In the genomic region with DNA sequence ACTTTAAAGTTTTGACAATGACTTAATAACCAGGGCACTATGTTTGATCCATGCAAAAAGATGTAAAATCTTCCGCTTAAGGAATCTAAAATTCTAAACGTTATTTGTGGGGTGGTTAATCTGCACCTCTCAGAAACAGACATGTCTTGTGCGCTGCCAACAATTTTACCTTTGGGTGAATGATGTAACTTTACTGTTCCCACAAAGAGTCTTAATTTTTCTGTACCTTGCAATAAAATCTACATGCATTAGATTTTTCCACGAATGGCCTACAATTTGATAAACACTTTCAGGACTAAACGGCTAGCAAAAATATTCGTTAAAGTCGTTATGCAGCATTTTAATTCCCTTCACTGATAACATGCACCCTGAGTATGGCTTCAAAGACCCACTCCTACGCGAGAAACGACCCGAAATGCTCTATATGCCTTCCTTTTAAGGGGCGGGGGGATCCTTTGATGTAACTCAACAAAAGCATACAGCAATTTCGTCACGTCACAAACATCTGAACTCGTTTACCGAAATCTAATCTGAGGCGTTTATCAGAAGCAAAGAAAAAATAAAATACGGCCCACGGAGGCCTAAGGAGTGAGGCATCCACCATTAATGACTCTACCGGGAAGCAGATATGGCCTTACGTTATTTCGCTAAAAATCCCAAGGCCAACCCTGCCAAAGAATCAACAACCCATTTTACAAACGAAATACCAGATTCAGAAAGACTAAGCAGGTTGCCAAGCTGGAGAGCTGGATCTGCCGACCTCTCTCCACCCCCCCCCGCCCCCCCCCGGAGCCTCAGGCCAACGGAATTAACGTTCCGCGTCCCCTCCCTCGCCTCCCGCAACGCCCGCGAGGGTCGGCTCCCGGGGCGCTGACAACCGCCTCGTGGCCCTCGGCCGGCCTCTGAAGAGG, we compare ENCODE assay signal across 8 cellular contexts. TPM values are rescaled to one million over a fixed set of nuclear protein-coding genes. Genes with fewer than 3 reads are reported as not detected.
DNase-seq lines count a peak whose midpoint lies in the region; ATAC-seq and TF ChIP-seq lines count a peak whose summit lies in the region.

No MANE protein-coding gene starts in this region.

- no peaks in the 10 kb centered on the region for H3K9me2 ChIP-seq in HCT116 (ENCODE audit: insufficient read depth)
- no peaks in the 10 kb centered on the region for H3K9me2 ChIP-seq in PC-3 (replicated peaks; ENCODE audit: low read length)

- H3K27ac ChIP-seq in DND-41 (ENCODE audit: low read length) (peak overlapping the region; percentile 96), HCT116 (ENCODE audit: low read depth, low read length) (peak overlapping the region; percentile 86), PC-3 (ENCODE audit: low read length) (peak overlapping the region; percentile 95)

- H3K9me3 ChIP-seq in DND-41 (ENCODE audit: insufficient read depth, low read length, severe bottlenecking) (no peaks in the 10 kb centered on the region), HCT116 (ENCODE audit: control insufficient read depth in 1 of 2, insufficient read depth in 1 of 2, low read depth in 1 of 2, low read length in 2 of 2) (no peaks in the 10 kb centered on the region), PC-3 (ENCODE audit: low read length) (no peaks in the 10 kb centered on the region)

- H3K4me3 ChIP-seq in DND-41 (ENCODE audit: low read depth in 1 of 2, low read length in 2 of 2), result peak overlapping the region; percentile 86 to 94
- peak overlapping the region; percentile 79 to 90 for H3K4me3 ChIP-seq in HCT116 (replicated peaks in 1 of 2; ENCODE audit: low read depth in 1 of 2, low read length in 2 of 2)
- peak overlapping the region; percentile 100 for H3K4me3 ChIP-seq in PC-3 (ENCODE audit: low read length)

- H3K4me1 Mint-ChIP-seq in brain, result peaks cover 65% of the 10 kb centered on the region

- no peaks in the 10 kb centered on the region for H3F3A ChIP-seq in PC-3 (ENCODE audit: low read length, unreplicated experiment)

- H3K4me2 ChIP-seq in DND-41 (ENCODE audit: insufficient read depth, low read length) (peak overlapping the region; percentile 66), HCT116 (ENCODE audit: low read length) (peak overlapping the region; percentile 78), PC-3 (ENCODE audit: low read length) (peak overlapping the region; percentile 91)

- H3K79me2 ChIP-seq in DND-41 (ENCODE audit: insufficient read depth, low read length) (peaks cover 93% of the 10 kb centered on the region), HCT116 (ENCODE audit: insufficient read depth, low read length) (peaks cover 79% of the 10 kb centered on the region), PC-3 (ENCODE audit: low read length) (peaks cover 78% of the 10 kb centered on the region)

- H3K27me3 ChIP-seq in DND-41 (ENCODE audit: insufficient read depth, low read length, poor library complexity) (no peaks in the 10 kb centered on the region), HCT116 (ENCODE audit: insufficient read depth, low read length) (no peaks in the 10 kb centered on the region), PC-3 (ENCODE audit: low read length) (no peaks in the 10 kb centered on the region)

- RAD21 ChIA-PET in HCT116 (lab: Charles Lee; ENCODE audit: low non-redundant PET in 1 of 2, low total read pairs in 2 of 2, uncharacterized antibody in 2 of 2, unreplicated experiment in 2 of 2), result no interaction called here

- H3K9ac ChIP-seq in DND-41 (ENCODE audit: low read depth, low read length), result peak overlapping the region; percentile 84
- H3K9ac ChIP-seq in HCT116 (ENCODE audit: low read length), result peak overlapping the region; percentile 80
- H3K9ac ChIP-seq in PC-3 (ENCODE audit: low read length), result peak overlapping the region; percentile 99

- BruUV-seq in HCT116 (replicated peaks; lab: Mats Ljungman, UMichigan) (TSS peak; percentile 69), PC-3 (replicated peaks; lab: Mats Ljungman, UMichigan) (TSS peak; percentile 70)

- H3K27ac Mint-ChIP-seq in brain, result peak overlapping the region; percentile 96 to 100 (median 98)

- TF ChIP-seq RAD21 in HCT116 (IDR thresholded peaks at IDR 0.05; ENCODE audit: low read depth), result no peak

- ATAC-seq in DND-41 (ENCODE audit: insufficient read depth, low read depth) (peak; percentile 3; the same call in 2 of the 3 replicates), HCT116 (peak; percentile 3), PC-3 (no peak; the same call in 1 of the 2 replicates), GM18505 (IDR thresholded peaks at IDR 0.05; ENCODE audit: unreplicated experiment) (no peak)

- peaks cover 31% of the 10 kb centered on the region; the same call in 1 of the 2 replicates for H4K20me1 ChIP-seq in DND-41 (ENCODE audit: insufficient read depth, low read length)
- H4K20me1 ChIP-seq in HCT116 (ENCODE audit: insufficient read depth), result peaks cover 14% of the 10 kb centered on the region; the same call in 1 of the 2 replicates
- H4K20me1 ChIP-seq in PC-3 (ENCODE audit: low read length), result peaks cover 19% of the 10 kb centered on the region

- peaks cover 11% of the 10 kb centered on the region for H3K27me3 Mint-ChIP-seq in brain

- H3K9me3 Mint-ChIP-seq in brain, result no peaks in the 10 kb centered on the region

- intact Hi-C loops in HCT116 (cut with micrococcal nuclease) (no loop called here), PC-3 (cut with micrococcal nuclease) (loop anchor here (2.0 to 5.0 kb wide), 2 partner anchors 36 to 276 kb away; partner anchors contain the start of gene CCDC125)

- peak; percentile 39 for DNase-seq in DND-41
- peak; percentile 31 for DNase-seq in HCT116 (ENCODE audit: low read depth, low spot score)
- peak; percentile 16 for DNase-seq in PC-3
- peak; percentile 47 for DNase-seq in iris pigment epithelial cell (ENCODE audit: low read depth)
- peak in 2 of 3 experiments; percentile 2 to 13 for DNase-seq in stimulated activated CD4-positive, alpha-beta T cell treated with anti-CD3 and anti-CD28 coated beads, TNF-alpha, amount 100 ng/mL, for 4 hours (ENCODE audit: low read depth in 3 of 3)
- no peak for DNase-seq in GF-D8 (lab: John Stamatoyannopoulos, UW)

- H3K36me3 ChIP-seq in DND-41 (ENCODE audit: insufficient read depth, low read length) (peaks cover 38% of the 10 kb centered on the region), HCT116 (ENCODE audit: control insufficient read depth in 1 of 2, insufficient read depth in 2 of 2, low read length in 2 of 2) (peaks cover 6 to 22% of the 10 kb centered on the region in 2 experiments; a peak in 2 of 4 replicates), PC-3 (ENCODE audit: low read depth, low read length) (peaks cover 20% of the 10 kb centered on the region; the same call in 1 of the 2 replicates)

- H2AFZ ChIP-seq in DND-41 (ENCODE audit: low read depth, low read length), result peak overlapping the region; percentile 89
- H2AFZ ChIP-seq in HCT116 (ENCODE audit: low read depth, low read length, poor library complexity, severe bottlenecking), result no peak overlapping the region
- peak overlapping the region; percentile 93 for H2AFZ ChIP-seq in PC-3 (ENCODE audit: low read length)

- peaks cover 40% of the 10 kb centered on the region for H3K36me3 Mint-ChIP-seq in brain

- peak overlapping the region; percentile 98 to 100 (median 98) for H3K4me3 Mint-ChIP-seq in brain

- TF ChIP-seq POLR2A in HCT116 (IDR thresholded peaks at IDR 0.05; ENCODE audit: borderline replicate concordance, extremely low read depth, insufficient read depth, insufficient read length), result no peak
- no peak for TF ChIP-seq POLR2A in GM18505 (IDR thresholded peaks at IDR 0.05; ENCODE audit: borderline replicate concordance, extremely low read depth, insufficient read depth, insufficient read length)

- TF ChIP-seq CTCF in DND-41 (IDR thresholded peaks at IDR 0.05; ENCODE audit: borderline replicate concordance, extremely low read depth, low read length, poor library complexity, severe bottlenecking), result no peak
- TF ChIP-seq CTCF in HCT116 (IDR thresholded peaks at IDR 0.05 in 2 of 3, conservative IDR thresholded peaks at IDR 0.05 in 1 of 3; ENCODE audit: borderline replicate concordance in 1 of 3, insufficient read depth in 1 of 3, low read depth in 2 of 3, low read length in 2 of 3), result no peak
- no peak for TF ChIP-seq CTCF in PC-3 (conservative IDR thresholded peaks at IDR 0.05; ENCODE audit: low read depth, low read length)
- TF ChIP-seq CTCF in brain (conservative IDR thresholded peaks at IDR 0.05), result no peak

- POLR2A ChIA-PET in HCT116 (lab: Charles Lee), result no interaction called here
- POLR2A ChIA-PET in PC-3 (lab: Charles Lee; ENCODE audit: unreplicated experiment), result no interaction called here

- H3K4me1 ChIP-seq in DND-41 (ENCODE audit: insufficient read depth, low read length) (peaks cover 51% of the 10 kb centered on the region), HCT116 (ENCODE audit: control insufficient read depth in 1 of 2, insufficient read depth in 2 of 2, low read length in 2 of 2) (peaks cover 8 to 18% of the 10 kb centered on the region in 2 experiments; a peak in 3 of 4 replicates), PC-3 (ENCODE audit: insufficient read depth, low read length) (peaks cover 16% of the 10 kb centered on the region; the same call in 1 of the 2 replicates)

- CTCF ChIA-PET in HCT116 (lab: Charles Lee) (no interaction called here), PC-3 (lab: Charles Lee) (interaction anchor here (1.5 kb wide), 1 partner anchor 276 kb away, joined by 4 read pairs; no protein-coding TSS in a partner anchor)

TF ChIP-seq in HCT116, 20 proteins besides CTCF, POLR2A, EP300 and RAD21 (continues in another document):
- peak; percentile 21; the same call in 1 of the 2 replicates for TF ChIP-seq EGR1 (IDR thresholded peaks at IDR 0.05; ENCODE audit: low read depth)
- TF ChIP-seq FOSL1 (IDR thresholded peaks at IDR 0.05; ENCODE audit: low read depth), result no peak
- peak; percentile 18; the same call in 1 of the 2 replicates for TF ChIP-seq JUND (IDR thresholded peaks at IDR 0.05)

RNA-seq across cellular contexts. Expression of gene AK6, which starts 0.6 kb away (rescaled TPM):
- 33.4 TPM for total RNA-seq in HCT116 (2021; ENCODE audit: unreplicated experiment)
- 17.1 and 25.3 TPM in 2 replicates for polyA plus RNA-seq in HCT116 (2012)
- total RNA-seq in PC-3 (2014; rRNA removed), result 25.3 and 37.4 TPM in 2 replicates
- polyA plus RNA-seq in brain (ENCODE audit: insufficient read depth, low read depth, low replicate concordance), result 32.2 TPM

RNA-seq across cellular contexts. Expression of gene TAF9, which starts 0.6 kb away (rescaled TPM):
- 92.0 TPM for total RNA-seq in HCT116 (2021; ENCODE audit: unreplicated experiment)
- polyA plus RNA-seq in HCT116 (2012), result 83.9 and 109 TPM in 2 replicates
- total RNA-seq in PC-3 (2014; rRNA removed), result 61.3 and 61.6 TPM in 2 replicates
- polyA plus RNA-seq in brain (ENCODE audit: insufficient read depth, low read depth, low replicate concordance), result 36.2 TPM

RNA-seq across cellular contexts. Expression of gene RAD17, which starts 0.9 kb away (rescaled TPM):
- total RNA-seq in HCT116 (2021; ENCODE audit: unreplicated experiment) (29.0 TPM), PC-3 (2014; rRNA removed) (13.5 TPM in 2 replicates)
- polyA plus RNA-seq in HCT116 (2012), result 13.6 and 18.2 TPM in 2 replicates
- polyA plus RNA-seq in brain (ENCODE audit: insufficient read depth, low read depth, low replicate concordance), result 13.8 TPM

RNA-seq across cellular contexts. Expression of gene CCDC125, which starts 36.1 kb away (rescaled TPM):
- 15.9 TPM for total RNA-seq in HCT116 (2021; ENCODE audit: unreplicated experiment)
- 4.1 and 6.1 TPM in 2 replicates for polyA plus RNA-seq in HCT116 (2012)
- 4.4 and 4.7 TPM in 2 replicates for total RNA-seq in PC-3 (2014; rRNA removed)
- polyA plus RNA-seq in brain (ENCODE audit: insufficient read depth, low read depth, low replicate concordance), result 7.0 TPM

RNA-seq across cellular contexts. Expression of gene MARVELD2, which starts 46.2 kb away (rescaled TPM):
- total RNA-seq in HCT116 (2021; ENCODE audit: unreplicated experiment), result 21.6 TPM
- 8.1 and 9.5 TPM in 2 replicates for polyA plus RNA-seq in HCT116 (2012)
- 12.5 and 15.4 TPM in 2 replicates for total RNA-seq in PC-3 (2014; rRNA removed)
- polyA plus RNA-seq in brain (ENCODE audit: insufficient read depth, low read depth, low replicate concordance), result 6.6 TPM

Comparison
In these comparisons a context has a peak if more than half of its experiments do, and no peak if none do; other contexts are left out.
1. ATAC-seq: peak in DND-41 (single experiment) and HCT116 (single experiment); none in PC-3 (single experiment) and GM18505 (single experiment).
2. Peak in every context shown above with its lines, with median percentiles within 50 percentile points of each other: H3K27ac ChIP-seq, H3K4me2 ChIP-seq, H3K4me3 ChIP-seq and H3K9ac ChIP-seq.